11 cellular contexts compared by ENCODE assay signal in genomic region chr9:113566011-113566711, GRCh38.
DNase-seq lines count a peak whose midpoint lies in the region; ATAC-seq and TF ChIP-seq lines count a peak whose summit lies in the region.
"Had no signal": no experiment of that assay in that cellular context is flagged by ENCODE, and none has a peak within 500 bp of the region (broad histone marks: within the 10 kb centered on the region; RNA-seq: fewer than 3 reads in every experiment).

No MANE protein-coding gene starts in this region.

- DNase-seq in activated naive CD8-positive, alpha-beta T cell treated with anti-CD3 and anti-CD28 coated beads for 36 hours: no peak
- DNase-seq in activated naive CD8-positive, alpha-beta T cell treated with anti-CD3 and anti-CD28 coated beads, Interleukin-2, amount 50 U/mL, for 24 hours: no peak
- peak; percentile 82 for DNase-seq in myocyte (ENCODE audit: low read depth)
- DNase-seq in vagina (ENCODE audit: extremely low spot score in 2 of 2): no peak
- no peak for DNase-seq in effector CD8-positive, alpha-beta T cell (lab: John Stamatoyannopoulos, UW)
- no peak for DNase-seq in germinal center (ENCODE audit: low spot score)
- DNase-seq: activated CD4-positive, alpha-beta T cell treated with anti-CD3 and anti-CD28 coated beads for 1 hour; CD4-positive, alpha-beta T cell; stimulated activated CD4-positive, alpha-beta T cell treated with anti-CD3 and anti-CD28 coated beads, Interleukin-4, amount 100 ng/mL, for 1 hour had no signal

- peak overlapping the region; percentile 43 for H3K27ac Mint-ChIP-seq in activated naive CD8-positive, alpha-beta T cell treated with anti-CD3 and anti-CD28 coated beads for 36 hours
- H3K27ac Mint-ChIP-seq in activated naive CD8-positive, alpha-beta T cell treated with anti-CD3 and anti-CD28 coated beads, Interleukin-2, amount 50 U/mL, for 24 hours: no peak overlapping the region
- H3K27ac Mint-ChIP-seq: CD4-positive, alpha-beta T cell had no signal

- no peak for ATAC-seq in activated naive CD8-positive, alpha-beta T cell treated with anti-CD3 and anti-CD28 coated beads, Interleukin-2, amount 50 U/mL, for 24 hours
- no peak for ATAC-seq in GM18870 (IDR thresholded peaks at IDR 0.05; ENCODE audit: unreplicated experiment)

- peak overlapping the region; percentile 41 for H3K27ac ChIP-seq in duodenal mucosa (ENCODE audit: low read depth, low read length)
- peak overlapping the region; percentile 83 for H3K27ac ChIP-seq in vagina

- no peak overlapping the region for H3K4me3 Mint-ChIP-seq in activated naive CD8-positive, alpha-beta T cell treated with anti-CD3 and anti-CD28 coated beads for 36 hours
- H3K4me3 Mint-ChIP-seq in activated naive CD8-positive, alpha-beta T cell treated with anti-CD3 and anti-CD28 coated beads, Interleukin-2, amount 50 U/mL, for 24 hours: no peak overlapping the region
- H3K4me3 Mint-ChIP-seq: CD4-positive, alpha-beta T cell had no signal

- H3K4me1 ChIP-seq in duodenal mucosa (ENCODE audit: control insufficient read depth in 1 of 2, insufficient read depth in 2 of 2, low read length in 2 of 2) (peaks cover 53 to 70% of the 10 kb centered on the region in 2 donors), vagina (peaks cover 54% of the 10 kb centered on the region)

- peaks cover 6% of the 10 kb centered on the region for H3K36me3 Mint-ChIP-seq in activated naive CD8-positive, alpha-beta T cell treated with anti-CD3 and anti-CD28 coated beads for 36 hours
- no peaks in the 10 kb centered on the region for H3K36me3 Mint-ChIP-seq in activated naive CD8-positive, alpha-beta T cell treated with anti-CD3 and anti-CD28 coated beads, Interleukin-2, amount 50 U/mL, for 24 hours (ENCODE audit: low read depth)

- H3K9me3 ChIP-seq in duodenal mucosa (ENCODE audit: control insufficient read depth in 1 of 2, low read length in 2 of 2): no peaks in the 10 kb centered on the region
- H3K9me3 ChIP-seq in vagina: no peaks in the 10 kb centered on the region

- no peak for TF ChIP-seq POLR2A in vagina (IDR thresholded peaks at IDR 0.05)

- H3K36me3 ChIP-seq in duodenal mucosa (ENCODE audit: control insufficient read depth in 1 of 2, insufficient read depth in 2 of 2, low read length in 2 of 2): peaks cover 0 to 9% of the 10 kb centered on the region in 2 donors
- H3K36me3 ChIP-seq in vagina: no peaks in the 10 kb centered on the region

- peak overlapping the region; percentile 33 to 50 for H3K9ac ChIP-seq in duodenal mucosa (ENCODE audit: low read depth in 1 of 2, low read length in 2 of 2)

- H3K9me3 Mint-ChIP-seq in activated naive CD8-positive, alpha-beta T cell treated with anti-CD3 and anti-CD28 coated beads for 36 hours: no peaks in the 10 kb centered on the region
- H3K9me3 Mint-ChIP-seq in activated naive CD8-positive, alpha-beta T cell treated with anti-CD3 and anti-CD28 coated beads, Interleukin-2, amount 50 U/mL, for 24 hours: no peaks in the 10 kb centered on the region
- H3K9me3 Mint-ChIP-seq: CD4-positive, alpha-beta T cell had no signal

- H3K4me1 Mint-ChIP-seq in activated naive CD8-positive, alpha-beta T cell treated with anti-CD3 and anti-CD28 coated beads for 36 hours: peaks cover 7% of the 10 kb centered on the region
- H3K4me1 Mint-ChIP-seq in activated naive CD8-positive, alpha-beta T cell treated with anti-CD3 and anti-CD28 coated beads, Interleukin-2, amount 50 U/mL, for 24 hours: peaks cover 21% of the 10 kb centered on the region

- H3K4me3 ChIP-seq in duodenal mucosa (ENCODE audit: low read depth in 1 of 2, low read length in 2 of 2): peak overlapping the region; percentile 52 to 63
- peak overlapping the region; percentile 43 to 44 for H3K4me3 ChIP-seq in vagina

- intact Hi-C loops in vagina (cut with DNase I): no loop called here

- no peak for TF ChIP-seq CTCF in vagina (IDR thresholded peaks at IDR 0.05)

- H3K27me3 ChIP-seq in duodenal mucosa (ENCODE audit: control insufficient read depth in 1 of 2, insufficient read depth in 2 of 2, low read length in 2 of 2): no peaks in the 10 kb centered on the region
- no peaks in the 10 kb centered on the region for H3K27me3 ChIP-seq in vagina

- no peaks in the 10 kb centered on the region for H3K27me3 Mint-ChIP-seq in activated naive CD8-positive, alpha-beta T cell treated with anti-CD3 and anti-CD28 coated beads for 36 hours
- H3K27me3 Mint-ChIP-seq in activated naive CD8-positive, alpha-beta T cell treated with anti-CD3 and anti-CD28 coated beads, Interleukin-2, amount 50 U/mL, for 24 hours: no peaks in the 10 kb centered on the region
- H3K27me3 Mint-ChIP-seq: CD4-positive, alpha-beta T cell had no signal
